Comparison of ENCODE assay signal across 25 cellular contexts in genomic region chr7:127930341-127931328, GRCh38.
DNase-seq lines count a peak whose midpoint lies in the region; ATAC-seq, FAIRE-seq and TF ChIP-seq lines count a peak whose summit lies in the region.
"Had no signal": no experiment of that assay in that cellular context is flagged by ENCODE, and none has a peak within 500 bp of the region (broad histone marks: within the 10 kb centered on the region; RNA-seq: fewer than 3 reads in every experiment).

No MANE protein-coding gene starts in this region.

- in situ Hi-C loops in G401 (cut with HindIII; ENCODE audit: low sequenced_read_pairs), result no loop called here

- H3K4me2 ChIP-seq in DOHH2 (ENCODE audit: low read length), result peak overlapping the region; percentile 17; the same call in 1 of the 2 replicates
- H3K4me2 ChIP-seq: A549 had no signal

- peaks cover 41% of the 10 kb centered on the region for H3K4me1 ChIP-seq in DOHH2 (ENCODE audit: control insufficient read depth, low read length)
- H3K4me1 ChIP-seq: A549 had no signal

- DNase-seq in G401 (ENCODE audit: low spot score) (no peak), urothelium cell line (ENCODE audit: low spot score) (no peak), GF-D8 (lab: John Stamatoyannopoulos, UW) (no peak)
- DNase-seq: activated CD4-positive, alpha-beta T cell treated with anti-CD3 and anti-CD28 coated beads, Interleukin-2, amount 50 U/mL, for 4 hours; activated naive CD4-positive, alpha-beta T cell treated with anti-CD3 and anti-CD28 coated beads, Interleukin-2, amount 10 ng/mL, durations not matched to agents 7 days and 5 days; activated T-cell treated with anti-CD3 and anti-CD28 coated beads for 4 hours; CD4-positive, alpha-beta memory T cell; DMS79; heart left ventricle; lower lobe of right lung; NCI-H1694 treated with DMSO at 0.1 percent for 48 hours; NCI-H446; occipital lobe; right cardiac atrium; stimulated activated naive CD4-positive, alpha-beta T cell; transverse colon had no signal

- no peaks in the 10 kb centered on the region for H3K27me3 ChIP-seq in DOHH2 (ENCODE audit: control insufficient read depth, low read length)
- H3K27me3 ChIP-seq: heart left ventricle, transverse colon had no signal

- no peak overlapping the region for H3K4me3 ChIP-seq in DOHH2 (ENCODE audit: low read length)
- H3K4me3 ChIP-seq: A549, heart left ventricle, lower lobe of right lung, transverse colon had no signal

- H3K27ac ChIP-seq in DOHH2 (ENCODE audit: low read depth, low read length), result no peak overlapping the region
- H3K27ac ChIP-seq: A549, heart left ventricle, lower lobe of right lung, transverse colon had no signal

- no peaks in the 10 kb centered on the region for H3K9me2 ChIP-seq in DOHH2 (replicated peaks; ENCODE audit: control insufficient read depth, low read length)

- peaks cover 53% of the 10 kb centered on the region for H3K36me3 ChIP-seq in DOHH2 (ENCODE audit: control insufficient read depth, low read length)
- H3K36me3 ChIP-seq: transverse colon had no signal

- H4K20me1 ChIP-seq in DOHH2 (ENCODE audit: control insufficient read depth, insufficient read depth, low read depth, low read length), result no peaks in the 10 kb centered on the region

- ATAC-seq in GM19351 (IDR thresholded peaks at IDR 0.05; ENCODE audit: unreplicated experiment), result peak; percentile 49
- peak; percentile 48 for ATAC-seq in HG03159 (IDR thresholded peaks at IDR 0.05; ENCODE audit: unreplicated experiment)
- peak; percentile 48 for ATAC-seq in esophagus mucosa
- no peak for ATAC-seq in GM21528 (IDR thresholded peaks at IDR 0.05; ENCODE audit: low FRiP score, unreplicated experiment)
- ATAC-seq: A549, heart left ventricle, lower lobe of right lung, right cardiac atrium, Right ventricle myocardium inferior had no signal

- H3K79me2 ChIP-seq in DOHH2 (ENCODE audit: control insufficient read depth, low read length), result peaks cover 13% of the 10 kb centered on the region

- no peak for TF ChIP-seq CTCF in DOHH2 (IDR thresholded peaks at IDR 0.05; ENCODE audit: low read depth, low read length, poor library complexity, severe bottlenecking)

- no peak for FAIRE-seq in urothelium cell line (lab: Jason Lieb, UNC)
- FAIRE-seq: A549, H54, islet of Langerhans had no signal

- no peaks in the 10 kb centered on the region for H3K9me3 ChIP-seq in DOHH2 (ENCODE audit: control insufficient read depth, insufficient read depth, low read length)
- H3K9me3 ChIP-seq: A549, lower lobe of right lung, transverse colon had no signal

- no peaks in the 10 kb centered on the region for H3F3A ChIP-seq in DOHH2 (ENCODE audit: control insufficient read depth, insufficient read depth)
